8 cellular contexts compared by ENCODE assay signal in the genomic region with DNA sequence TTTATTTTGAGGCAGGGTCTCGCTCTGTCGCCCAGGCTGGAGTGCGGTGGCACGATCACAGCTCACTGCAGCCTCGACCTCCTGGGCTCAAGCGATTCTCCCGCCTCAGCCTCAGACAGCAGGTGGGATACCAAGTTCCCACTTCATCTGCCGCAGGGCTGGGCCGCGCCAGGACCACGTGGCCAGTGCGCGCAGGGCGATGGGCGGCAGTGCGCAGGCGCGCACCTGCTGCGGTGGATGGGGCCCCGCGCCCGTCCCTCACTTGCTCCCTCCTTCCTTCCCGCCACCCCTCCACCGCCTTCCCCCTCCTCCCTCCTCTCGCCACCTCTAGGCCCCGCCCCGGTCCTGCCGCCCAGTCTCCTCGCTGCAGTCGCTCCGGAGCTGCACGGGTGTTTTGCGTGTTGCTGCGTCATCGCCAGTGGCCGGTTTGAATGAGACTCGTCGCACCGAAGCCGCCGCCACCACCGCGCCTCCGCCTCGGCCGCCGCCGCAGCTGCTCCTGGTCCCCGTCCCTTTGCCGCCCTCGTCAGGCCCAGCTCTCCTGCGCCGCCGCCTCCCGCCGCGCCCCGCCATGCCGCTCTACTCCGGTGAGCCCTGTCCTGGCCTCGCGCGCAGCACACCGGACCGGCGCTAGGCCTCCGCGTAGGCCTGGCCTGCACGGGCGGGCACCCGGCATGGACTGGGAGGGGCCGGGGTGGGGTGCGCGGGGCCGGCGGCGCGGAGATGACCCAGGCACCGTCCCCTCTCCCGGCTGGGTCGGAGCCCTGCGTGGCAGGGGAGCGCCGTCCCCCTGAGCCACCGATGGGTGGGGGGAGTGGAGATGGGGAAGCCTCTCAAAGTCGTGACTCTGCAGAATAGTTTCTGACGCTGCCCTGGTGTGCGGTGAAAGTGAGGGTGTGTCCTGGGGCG. TPM values are rescaled to one million over a fixed set of nuclear protein-coding genes. Genes with fewer than 3 reads are reported as not detected.
DNase-seq lines count a peak whose midpoint lies in the region; ATAC-seq and TF ChIP-seq lines count a peak whose summit lies in the region.

Gene USP14 (plus strand): TSS at position 430 of the 909 bp plus-strand sequence. CDS start 142 bp downstream, at position 572.

- peak within 1 kb of the TSS; percentile 78 for H3K4me3 ChIP-seq in ectodermal cell (ENCODE audit: insufficient read depth, low read depth, low read length)
- peak within 1 kb of the TSS; percentile 93 for H3K4me3 ChIP-seq in lower lobe of right lung

- no peaks in the 10 kb centered on the region for H3K9me3 ChIP-seq in ectodermal cell (ENCODE audit: control insufficient read depth, low read length)
- no peaks in the 10 kb centered on the region for H3K9me3 ChIP-seq in lower lobe of right lung

- TF ChIP-seq CTCF in GM20000 (IDR thresholded peaks at IDR 0.05; ENCODE audit: extremely low read depth, missing control alignments) = no peak
- no peak for TF ChIP-seq CTCF in lower lobe of right lung (IDR thresholded peaks at IDR 0.05)

- ATAC-seq in lower lobe of right lung = peak; percentile 99

- intact Hi-C loops in lower lobe of right lung (cut with DNase I) = no loop called here

- peaks cover 8% of the 10 kb centered on the region for H3K27me3 ChIP-seq in ectodermal cell (ENCODE audit: control insufficient read depth, insufficient read depth, low read length, poor library complexity, severe bottlenecking)
- no peaks in the 10 kb centered on the region for H3K27me3 ChIP-seq in lower lobe of right lung (ENCODE audit: low read depth)

- peak within 1 kb of the TSS; percentile 78 for H3K27ac ChIP-seq in ectodermal cell (ENCODE audit: insufficient read depth, low read depth, low read length, poor library complexity, severe bottlenecking)
- peak within 1 kb of the TSS; percentile 91 for H3K27ac ChIP-seq in lower lobe of right lung

- H3K36me3 ChIP-seq in ectodermal cell (ENCODE audit: control insufficient read depth, insufficient read depth, low read length) (no peaks in the 10 kb centered on the region), lower lobe of right lung (peaks cover 5% of the 10 kb centered on the region)

- DNase-seq in COLO668 (lab: John Stamatoyannopoulos, UW; ENCODE audit: unreplicated experiment) (peak; percentile 99), GM20000 (ENCODE audit: low spot score) (peak; percentile 99), HS-5 (ENCODE audit: low read depth) (peak; percentile 83), NK-92 (lab: John Stamatoyannopoulos, UW; ENCODE audit: unreplicated experiment) (peak; percentile 84), lower lobe of right lung (peak; percentile 98)
- peak; percentile 94 to 95 for DNase-seq in activated CD8-positive, alpha-beta memory T cell treated with anti-CD3 and anti-CD28 coated beads for 1 hour (ENCODE audit: extremely low read depth in 1 of 2, low read depth in 1 of 2)
- DNase-seq in stimulated activated CD4-positive, alpha-beta T cell treated with anti-CD3 and anti-CD28 coated beads, TNF-alpha, amount 100 ng/mL, for 1 hour (ENCODE audit: low read depth in 3 of 3, low spot score in 1 of 3) = peak; percentile 92 to 95 (median 93)

- H3K4me1 ChIP-seq in ectodermal cell (ENCODE audit: control insufficient read depth, insufficient read depth, low read length) (peaks cover 8% of the 10 kb centered on the region), lower lobe of right lung (peaks cover 18% of the 10 kb centered on the region)

- WGBS in ectodermal cell, 2 experiments = 1% methylated on average over 89 of the region's 89 CpGs

RNA-seq across cellular contexts. Expression of gene USP14, which starts in this region (rescaled TPM):
- 103 TPM for polyA plus RNA-seq in ectodermal cell (2013, experiment 1 of 4)
- polyA plus RNA-seq in ectodermal cell (2013, experiment 2 of 4) = 105 TPM
- polyA plus RNA-seq in ectodermal cell (2013, experiment 3 of 4) = 77.5 TPM
- polyA plus RNA-seq in ectodermal cell (2013, experiment 4 of 4) = 82.1 TPM
- 43.2 TPM for total RNA-seq in lower lobe of right lung

Comparison
In these comparisons a context has a peak if more than half of its experiments do, and no peak if none do; other contexts are left out.
1. Peak in every context shown above with its lines: DNase-seq, ATAC-seq, H3K4me3 ChIP-seq and H3K27ac ChIP-seq.